ENCODE assay signal across 24 cellular contexts in the genomic region with DNA sequence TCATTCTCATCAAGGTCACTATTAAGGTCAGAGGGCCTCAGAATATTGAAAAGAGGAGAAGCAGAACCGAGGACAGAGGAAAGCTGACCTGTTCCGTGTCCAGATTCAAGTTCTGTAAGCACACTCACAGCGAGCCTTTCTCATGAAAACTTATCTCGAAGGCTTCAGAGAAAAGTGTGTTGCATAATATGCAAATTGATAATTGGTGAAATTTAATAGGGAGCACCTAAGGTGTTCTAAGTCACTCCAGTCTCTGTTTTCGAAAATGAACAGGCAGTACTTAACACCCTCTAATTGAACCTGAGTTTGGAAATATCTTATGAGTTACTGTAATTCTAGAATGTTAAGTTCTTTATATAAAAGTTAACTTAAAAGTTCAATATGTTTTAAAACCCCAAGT.
"Had no signal": no experiment of that assay in that cellular context is flagged by ENCODE, and none has a peak within 500 bp of the region (broad histone marks: within the 10 kb centered on the region; RNA-seq: fewer than 3 reads in every experiment).

No MANE protein-coding gene starts in this region.

- H3K9ac ChIP-seq: neural progenitor cell, parathyroid adenoma had no signal

- H3K27ac ChIP-seq: neural progenitor cell, neutrophil, parathyroid adenoma, skin epidermis, spleen, tibial nerve had no signal

- H3K4me1 ChIP-seq: parathyroid adenoma, spleen had no signal

- H3K36me3 ChIP-seq: neural progenitor cell, neutrophil, spleen, tibial nerve had no signal

- H3K36me3 Mint-ChIP-seq: mesothelial cell of epicardium; naive B cell; natural killer cell; neural progenitor cell; stimulated activated effector memory CD8-positive, alpha-beta T cell treated with anti-CD3 and anti-CD28 coated beads, Interleukin-12 subunit alpha, Interleukin-12 subunit beta, amount 100 ng/mL, for 72 hours; type B pancreatic cell had no signal

- H3K9me3 Mint-ChIP-seq: mesothelial cell of epicardium; nephron progenitor cell; neural progenitor cell; stimulated activated effector memory CD8-positive, alpha-beta T cell treated with anti-CD3 and anti-CD28 coated beads, Interleukin-12 subunit alpha, Interleukin-12 subunit beta, amount 100 ng/mL, for 72 hours; stimulated activated naive CD8-positive, alpha-beta T cell treated with anti-CD3 and anti-CD28 coated beads, Interleukin-15, Interleukin-2, amounts not matched to agents 100 ng/mL and 50 ng/mL, for 24 hours; type B pancreatic cell had no signal

- H3K4me3 ChIP-seq: lung, neural progenitor cell, skin epidermis, spleen, tibial nerve had no signal

- H3K27me3 ChIP-seq: tibial nerve had no signal

- FAIRE-seq: islet of Langerhans had no signal

- H3K27ac Mint-ChIP-seq: mesothelial cell of epicardium; naive B cell; natural killer cell; nephron progenitor cell; neural progenitor cell; progenitor cell of endocrine pancreas; stimulated activated effector memory CD8-positive, alpha-beta T cell treated with anti-CD3 and anti-CD28 coated beads, Interleukin-12 subunit alpha, Interleukin-12 subunit beta, amount 100 ng/mL, for 72 hours; stimulated activated naive CD8-positive, alpha-beta T cell treated with anti-CD3 and anti-CD28 coated beads, Interleukin-15, Interleukin-2, amounts not matched to agents 100 ng/mL and 50 ng/mL, for 24 hours; type B pancreatic cell had no signal

- DNase-seq: hippocampal formation; left ventricle myocardium superior; mesendoderm; naive B cell; natural killer cell; nephron progenitor cell; occipital lobe; retina; right cardiac atrium; spleen; stimulated activated CD4-positive, alpha-beta T cell treated with anti-CD3 and anti-CD28 coated beads, Interleukin-4, amount 100 ng/mL, for 24 hours; stimulated activated naive CD4-positive, alpha-beta T cell had no signal

- H3K9me3 ChIP-seq: neutrophil, spleen, tibial nerve had no signal

- H3K4me3 Mint-ChIP-seq: mesothelial cell of epicardium; naive B cell; natural killer cell; nephron progenitor cell; neural progenitor cell; stimulated activated effector memory CD8-positive, alpha-beta T cell treated with anti-CD3 and anti-CD28 coated beads, Interleukin-12 subunit alpha, Interleukin-12 subunit beta, amount 100 ng/mL, for 72 hours; stimulated activated naive CD8-positive, alpha-beta T cell treated with anti-CD3 and anti-CD28 coated beads, Interleukin-15, Interleukin-2, amounts not matched to agents 100 ng/mL and 50 ng/mL, for 24 hours; type B pancreatic cell had no signal
